Comparison of ENCODE assay signal across 8 cellular contexts in genomic region chr14:53539489-53540126, GRCh38.
DNase-seq lines count a peak whose midpoint lies in the region; ATAC-seq, FAIRE-seq and TF ChIP-seq lines count a peak whose summit lies in the region.

No MANE protein-coding gene starts in this region.

- H3K4me1 ChIP-seq in RWPE2 (ENCODE audit: insufficient read depth, poor library complexity, severe bottlenecking) (peaks cover 8% of the 10 kb centered on the region), small intestine (ENCODE audit: control insufficient read depth in 2 of 2, insufficient read depth in 1 of 2, low read depth in 1 of 2, low read length in 1 of 2) (no peaks in the 10 kb centered on the region)

- TF ChIP-seq CTCF in RWPE2 (IDR thresholded peaks at IDR 0.05; ENCODE audit: poor library complexity, severe bottlenecking) (peak; percentile 98), astrocyte of the spinal cord (IDR thresholded peaks at IDR 0.05; ENCODE audit: low read depth, low read length) (peak; percentile 85)

- H3K36me3 ChIP-seq in RWPE2 (ENCODE audit: low read depth) (no peaks in the 10 kb centered on the region), small intestine (ENCODE audit: control insufficient read depth in 2 of 2, insufficient read depth in 2 of 2, low read length in 2 of 2) (no peaks in the 10 kb centered on the region)

- ATAC-seq in GM21423 (IDR thresholded peaks at IDR 0.05; ENCODE audit: unreplicated experiment) = peak; percentile 82
- peak; percentile 79 for ATAC-seq in RWPE2 (ENCODE audit: low read depth)

- FAIRE-seq in small intestine (lab: Jason Lieb, UNC) = no peak

- H3K9me3 ChIP-seq in RWPE2 (ENCODE audit: severe bottlenecking) (no peaks in the 10 kb centered on the region), small intestine (ENCODE audit: control insufficient read depth, low read depth) (no peaks in the 10 kb centered on the region)

- in situ Hi-C loops in astrocyte of the spinal cord (cut with HindIII; ENCODE audit: low sequenced_read_pairs) = no loop called here

- DNase-seq in DMS79 (lab: John Stamatoyannopoulos, UW) (peak; percentile 62), KG1 (lab: John Stamatoyannopoulos, UW) (peak; percentile 18), RWPE2 (ENCODE audit: low spot score) (no peak), astrocyte of the spinal cord (ENCODE audit: low read depth, low spot score) (peak; percentile 90), iPS DF 19.7 (ENCODE audit: low read depth, low spot score) (peak; percentile 30), small intestine (peak; percentile 77)
- no peak for DNase-seq in central memory CD4-positive, alpha-beta T cell

- WGBS in small intestine, 3 donors = 33 to 36% (median 35%) methylated on average over 5 of the region's 5 CpGs

- no peak overlapping the region for H3K27ac ChIP-seq in RWPE2 (ENCODE audit: poor library complexity, severe bottlenecking)
- H3K27ac ChIP-seq in small intestine (ENCODE audit: low read depth in 1 of 2, low read length in 1 of 2) = no peak overlapping the region

- no peak overlapping the region for H3K4me3 ChIP-seq in RWPE2 (ENCODE audit: severe bottlenecking)
- no peak overlapping the region for H3K4me3 ChIP-seq in astrocyte of the spinal cord (ENCODE audit: low read depth, low read length)
- H3K4me3 ChIP-seq in small intestine (ENCODE audit: low read depth in 1 of 2, low read length in 2 of 2) = no peak overlapping the region

- H3K27me3 ChIP-seq in RWPE2 (ENCODE audit: insufficient read depth, poor library complexity, severe bottlenecking) (no peaks in the 10 kb centered on the region), small intestine (ENCODE audit: control insufficient read depth in 2 of 2, insufficient read depth in 2 of 2, low read length in 2 of 2) (no peaks in the 10 kb centered on the region)

Comparison
In these comparisons a context has a peak if more than half of its experiments do, and no peak if none do; other contexts are left out.
1. DNase-seq: peak in DMS79 (single experiment), KG1 (single experiment), astrocyte of the spinal cord (single experiment), iPS DF 19.7 (single experiment) and small intestine (single experiment); none in RWPE2 (single experiment) and central memory CD4-positive, alpha-beta T cell (single experiment).